23 cellular contexts compared by ENCODE assay signal in the genomic region with DNA sequence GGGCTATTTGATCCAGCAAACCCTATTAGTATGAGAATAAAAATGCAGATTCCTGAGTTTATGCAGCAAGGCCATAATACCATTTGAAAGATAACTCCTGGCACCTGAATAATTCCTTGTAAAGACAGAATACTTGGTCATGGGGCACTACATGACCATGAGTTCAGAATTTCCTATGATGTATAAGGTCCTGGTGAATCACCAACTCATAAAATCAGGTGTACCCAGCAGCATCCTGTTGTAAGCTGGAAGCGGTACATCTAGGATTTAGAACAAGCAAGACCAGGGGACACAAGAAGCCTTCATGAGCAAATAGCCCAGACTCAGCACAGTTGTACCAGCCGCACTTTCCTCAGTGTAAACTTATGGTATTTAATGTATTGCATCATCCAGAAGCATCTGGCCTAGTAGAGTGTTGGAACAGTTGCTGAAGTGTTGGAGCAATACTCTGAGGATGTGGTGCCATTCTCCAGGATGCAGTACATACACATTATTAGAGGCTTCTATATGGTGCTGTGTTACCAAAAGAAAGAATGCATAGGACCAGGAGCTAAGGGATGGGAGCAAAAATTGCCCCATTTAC.
"Had no signal": no experiment of that assay in that cellular context is flagged by ENCODE, and none has a peak within 500 bp of the region (broad histone marks: within the 10 kb centered on the region; RNA-seq: fewer than 3 reads in every experiment).

No MANE protein-coding gene starts in this region.

- H3K27me3 ChIP-seq: body of pancreas, colonic mucosa had no signal

- H3K4me1 Mint-ChIP-seq: activated CD4-positive, alpha-beta T cell treated with anti-CD3 and anti-CD28 coated beads, Interleukin-2, amount 10 ng/mL, durations not matched to agents 7 days and 5 days; endodermal cell had no signal

- H3K4me3 Mint-ChIP-seq: activated CD4-positive, alpha-beta T cell treated with anti-CD3 and anti-CD28 coated beads, Interleukin-2, amount 10 ng/mL, durations not matched to agents 7 days and 5 days; activated CD8-positive, alpha-beta T cell treated with anti-CD3 and anti-CD28 coated beads, Interleukin-2, amount 10 ng/mL, durations not matched to agents 7 days and 5 days; activated naive CD4-positive, alpha-beta T cell treated with anti-CD3 and anti-CD28 coated beads for 36 hours; activated T-cell treated with anti-CD3 and anti-CD28 coated beads, Interleukin-2, amount 50 U/mL, for 24 hours; endodermal cell; mesothelial cell of epicardium; nephron had no signal

- H3K4me3 ChIP-seq: body of pancreas, colonic mucosa, lung had no signal

- H3K36me3 Mint-ChIP-seq: mesothelial cell of epicardium had no signal

- DNase-seq: activated CD4-positive, alpha-beta T cell treated with anti-CD3 and anti-CD28 coated beads, Interleukin-2, amount 10 ng/mL, durations not matched to agents 7 days and 5 days; activated CD8-positive, alpha-beta T cell treated with anti-CD3 and anti-CD28 coated beads, Interleukin-2, amount 10 ng/mL, durations not matched to agents 7 days and 5 days; activated naive CD4-positive, alpha-beta T cell treated with anti-CD3 and anti-CD28 coated beads for 36 hours; activated T-cell treated with anti-CD3 and anti-CD28 coated beads, Interleukin-2, amount 50 U/mL, for 24 hours; body of pancreas; central memory CD4-positive, alpha-beta T cell; colonic mucosa; endodermal cell; foreskin melanocyte; glutamatergic neuron; hypothalamus; islet precursor cell; retina; stimulated activated CD4-positive, alpha-beta T cell treated with anti-CD3 and anti-CD28 coated beads, Interleukin-12 subunit alpha, Interleukin-12 subunit beta, amount 100 ng/mL, for 4 hours; stimulated activated CD4-positive, alpha-beta T cell treated with anti-CD3 and anti-CD28 coated beads, Interleukin-1b, Interleukin-23, amount 100 ng/mL, for 48 hours; stimulated activated CD8-positive, alpha-beta memory T cell treated with anti-CD3 and anti-CD28 coated beads, Interleukin-4, amount 100 ng/mL, for 48 hours; stimulated activated naive CD4-positive, alpha-beta T cell had no signal

- H3K27ac ChIP-seq: body of pancreas, colonic mucosa, parathyroid adenoma had no signal

- H3K27me3 Mint-ChIP-seq: activated CD4-positive, alpha-beta T cell treated with anti-CD3 and anti-CD28 coated beads, Interleukin-2, amount 10 ng/mL, durations not matched to agents 7 days and 5 days had no signal

- ATAC-seq: activated CD4-positive, CD25-positive, alpha-beta regulatory T cell treated with anti-CD3 and anti-CD28 coated beads, Interleukin-2, amount 50 U/mL, for 24 hours; activated CD8-positive, alpha-beta T cell treated with anti-CD3 and anti-CD28 coated beads, Interleukin-2, amount 10 ng/mL, durations not matched to agents 7 days and 5 days; body of pancreas had no signal

- H3K27ac Mint-ChIP-seq: activated CD4-positive, alpha-beta T cell treated with anti-CD3 and anti-CD28 coated beads, Interleukin-2, amount 10 ng/mL, durations not matched to agents 7 days and 5 days; activated CD8-positive, alpha-beta T cell treated with anti-CD3 and anti-CD28 coated beads, Interleukin-2, amount 10 ng/mL, durations not matched to agents 7 days and 5 days; activated naive CD4-positive, alpha-beta T cell treated with anti-CD3 and anti-CD28 coated beads for 36 hours; activated T-cell treated with anti-CD3 and anti-CD28 coated beads, Interleukin-2, amount 50 U/mL, for 24 hours; activated T-helper 2 cell treated with anti-CD3 and anti-CD28 coated beads, Interferon-gamma antibody, Interleukin-2, Interleukin-4, amounts not matched to agents 10 μg/mL and 5 μg/mL and 100 μg/mL, durations not matched to agents 14 hours and 24 hours and 36 hours; endodermal cell; mesothelial cell of epicardium; nephron had no signal
